15 cellular contexts compared by ENCODE assay signal in the genomic region with DNA sequence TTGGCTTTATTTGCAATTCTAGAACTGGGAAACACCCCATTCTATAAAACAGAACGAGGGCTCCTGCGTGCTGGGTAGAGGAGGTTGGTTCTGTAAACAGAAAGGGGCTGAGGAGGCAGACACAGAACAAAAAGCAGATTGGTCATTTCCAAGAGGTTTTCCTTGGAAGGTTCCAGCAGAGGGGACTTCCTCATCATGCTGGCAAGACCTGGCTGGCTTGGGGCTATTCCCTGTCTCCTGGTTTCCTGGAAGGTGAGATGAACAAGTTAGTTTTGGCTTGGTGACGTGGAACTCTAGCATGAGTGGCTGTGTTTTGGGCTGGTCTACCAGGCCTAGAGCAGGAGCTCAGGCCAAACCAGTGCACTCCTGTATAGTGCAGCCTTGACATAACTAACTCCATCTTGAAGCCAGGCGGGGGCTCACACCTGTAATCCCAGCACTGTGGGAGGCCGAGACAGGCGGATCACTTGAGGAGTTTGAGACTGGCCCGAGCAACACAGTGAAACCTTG. TPM values are rescaled to one million over a fixed set of nuclear protein-coding genes. Genes with fewer than 3 reads are reported as not detected.
DNase-seq lines count a peak whose midpoint lies in the region; FAIRE-seq and TF ChIP-seq lines count a peak whose summit lies in the region.
"Had no signal": no experiment of that assay in that cellular context is flagged by ENCODE, and none has a peak within 500 bp of the region (broad histone marks: within the 10 kb centered on the region; RNA-seq: fewer than 3 reads in every experiment).

No MANE protein-coding gene starts in this region.

- H3K36me3 ChIP-seq in astrocyte (ENCODE audit: insufficient read depth, low read length): no peaks in the 10 kb centered on the region
- H3K36me3 ChIP-seq in iPS-15b (ENCODE audit: control insufficient read depth, insufficient read depth, low read length): no peaks in the 10 kb centered on the region
- H3K36me3 ChIP-seq in esophagus muscularis mucosa: no peaks in the 10 kb centered on the region
- H3K36me3 ChIP-seq: BLaER1, colonic mucosa had no signal

- H3K9me3 Mint-ChIP-seq in astrocyte (ENCODE audit: unreplicated experiment): no peaks in the 10 kb centered on the region

- DNase-seq in ACHN (peak; percentile 33), HT1080 (ENCODE audit: low read depth) (peak; percentile 64), astrocyte (ENCODE audit: low read depth) (no peak), mesenteric fat pad (ENCODE audit: low spot score) (no peak), esophagus muscularis mucosa (ENCODE audit: extremely low spot score) (no peak), hippocampal formation (lab: John Stamatoyannopoulos, UW) (no peak)
- DNase-seq in stimulated activated naive CD4-positive, alpha-beta T cell (lab: John Stamatoyannopoulos, UW): no peak
- DNase-seq: activated naive CD4-positive, alpha-beta T cell treated with Interleukin-2 at 50 U/mL for 16 hours; colonic mucosa; left ventricle myocardium superior; NCI-H1436; NCI-H82; occipital lobe had no signal

- H3K4me1 ChIP-seq in astrocyte (ENCODE audit: insufficient read depth, low read length) (peaks cover 20% of the 10 kb centered on the region), iPS-15b (ENCODE audit: control insufficient read depth, insufficient read depth, low read length) (peaks cover 19% of the 10 kb centered on the region), esophagus muscularis mucosa (peaks cover 0 to 8% (median 4%) of the 10 kb centered on the region in 4 donors)
- H3K4me1 ChIP-seq: colonic mucosa had no signal

- H3K9me3 ChIP-seq in astrocyte (ENCODE audit: insufficient read depth, low read depth, low read length): no peaks in the 10 kb centered on the region
- no peaks in the 10 kb centered on the region for H3K9me3 ChIP-seq in iPS-15b (ENCODE audit: control insufficient read depth, insufficient read depth, low read length)
- H3K9me3 ChIP-seq in esophagus muscularis mucosa: no peaks in the 10 kb centered on the region
- H3K9me3 ChIP-seq: BLaER1, colonic mucosa had no signal

- TF ChIP-seq EP300 in esophagus muscularis mucosa (IDR thresholded peaks at IDR 0.05): no peak

- TF ChIP-seq CTCF in astrocyte (IDR thresholded peaks at IDR 0.05; ENCODE audit: insufficient read depth, low read depth, low read length) (no peak), esophagus muscularis mucosa (IDR thresholded peaks at IDR 0.05) (no peak)

- TF ChIP-seq POLR2A in esophagus muscularis mucosa (IDR thresholded peaks at IDR 0.05; ENCODE audit: low read depth): no peak

- H3K4me3 Mint-ChIP-seq in astrocyte (ENCODE audit: unreplicated experiment): no peak overlapping the region

- no peaks in the 10 kb centered on the region for H4K20me1 ChIP-seq in astrocyte (ENCODE audit: insufficient read depth, low read length)
- H4K20me1 ChIP-seq: BLaER1 had no signal

- H3K36me3 Mint-ChIP-seq in astrocyte (ENCODE audit: low read depth, unreplicated experiment): peaks cover 4% of the 10 kb centered on the region

- H3K4me1 Mint-ChIP-seq in astrocyte (ENCODE audit: low read depth, unreplicated experiment): peaks cover 26% of the 10 kb centered on the region

- H3K27me3 Mint-ChIP-seq in astrocyte (ENCODE audit: low read depth, unreplicated experiment): peaks cover 2% of the 10 kb centered on the region

- peak overlapping the region; percentile 77 for H3K4me2 ChIP-seq in astrocyte (ENCODE audit: low read length)
- H3K4me2 ChIP-seq: BLaER1 had no signal

- H3K27ac ChIP-seq in astrocyte (ENCODE audit: low read depth, low read length) (peak overlapping the region; percentile 97), esophagus muscularis mucosa (replicated peaks in 1 of 4) (no peak overlapping the region)
- H3K27ac ChIP-seq: BLaER1, colonic mucosa had no signal

- in situ Hi-C loops in ACHN (cut with HindIII; ENCODE audit: low pct_ligation_motif_present, low pct_unique_long_range_greater_than_20kb, low sequenced_read_pairs): no loop called here

- H3K27me3 ChIP-seq in astrocyte (ENCODE audit: insufficient read depth, low read length) (no peaks in the 10 kb centered on the region), iPS-15b (ENCODE audit: control insufficient read depth, insufficient read depth, low read length) (no peaks in the 10 kb centered on the region), esophagus muscularis mucosa (peaks cover 0 to 4% (median 0%) of the 10 kb centered on the region in 4 donors)
- H3K27me3 ChIP-seq: BLaER1, colonic mucosa had no signal

- FAIRE-seq in astrocyte (lab: Jason Lieb, UNC): no peak

- peak overlapping the region; percentile 99 for H3K27ac Mint-ChIP-seq in astrocyte (ENCODE audit: unreplicated experiment)

- no peak overlapping the region for H3K4me3 ChIP-seq in astrocyte (ENCODE audit: insufficient read depth, low read depth, low read length)
- peak overlapping the region; percentile 3 for H3K4me3 ChIP-seq in iPS-15b (ENCODE audit: low read depth, low read length)
- no peak overlapping the region for H3K4me3 ChIP-seq in esophagus muscularis mucosa
- H3K4me3 ChIP-seq: BLaER1, colonic mucosa had no signal

- intact Hi-C loops in esophagus muscularis mucosa (cut with DNase I): no loop called here

- no peaks in the 10 kb centered on the region for H3K79me2 ChIP-seq in astrocyte (ENCODE audit: insufficient read depth, low read length)

- WGBS in esophagus muscularis mucosa: 78% methylated on average over 7 of the region's 7 CpGs

- no peak overlapping the region for H2AFZ ChIP-seq in astrocyte (ENCODE audit: low read depth, low read length)

- H3K9ac ChIP-seq in astrocyte (ENCODE audit: low read length) (peak overlapping the region; percentile 73), iPS-15b (ENCODE audit: low read depth, low read length) (peak overlapping the region; percentile 38)
- H3K9ac ChIP-seq: BLaER1 had no signal

RNA-seq across cellular contexts. Expression of a gene that starts 26.1 kb away (rescaled TPM):
- 153 and 196 TPM in 2 replicates for total RNA-seq in HT1080 (2014; rRNA removed; shearing (Covaris generic))
- 256 and 307 TPM in 2 replicates for polyA plus RNA-seq in HT1080 (2015; cell fraction: cytosol; rRNA removed)
- 275 and 276 TPM in 2 replicates for polyA plus RNA-seq in HT1080 (2015; cell fraction: nucleus; rRNA removed)
- total RNA-seq in astrocyte (158 and 179 TPM in 2 replicates), mesenteric fat pad (110 TPM), esophagus muscularis mucosa (100 to 1,000 TPM; 103 to 151 (median 139) TPM)

Comparison
In these comparisons a context has a peak if more than half of its experiments do, and no peak if none do; other contexts are left out.
1. DNase-seq: peak in ACHN (single experiment) and HT1080 (single experiment); none in astrocyte (single experiment), mesenteric fat pad (single experiment), esophagus muscularis mucosa (single experiment), stimulated activated naive CD4-positive, alpha-beta T cell (0 of 6) and hippocampal formation (0 of 2).